In the genomic region with DNA sequence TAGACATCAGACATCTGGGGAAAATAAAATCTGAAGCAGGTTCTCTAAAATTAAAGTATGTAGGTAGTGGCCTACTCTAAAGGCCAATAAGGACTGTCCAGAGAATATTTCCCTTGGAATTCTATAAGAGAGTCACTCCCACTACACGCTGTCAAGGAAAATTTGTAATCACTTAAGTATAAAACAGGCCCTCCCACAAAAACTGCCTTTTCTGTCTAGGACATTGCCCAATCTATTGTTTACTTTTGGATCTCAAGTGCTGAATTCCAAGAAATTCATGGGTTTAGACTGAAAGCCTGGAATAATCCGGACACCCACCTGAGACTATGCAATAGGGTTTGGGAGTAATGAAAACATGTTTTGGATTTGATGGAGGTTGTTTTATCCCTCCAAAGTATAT, we compare ENCODE assay signal across 16 cellular contexts. TPM values are rescaled to one million over a fixed set of nuclear protein-coding genes. Genes with fewer than 3 reads are reported as not detected.
A peak's percentile ranks its signal among the peaks of the same experiment; 100 is the strongest.
DNase-seq lines count a peak whose midpoint lies in the region; ATAC-seq and TF ChIP-seq lines count a peak whose summit lies in the region.
"Had no signal": no experiment of that assay in that cellular context is flagged by ENCODE, and none has a peak within 500 bp of the region (broad histone marks: within the 10 kb centered on the region; RNA-seq: fewer than 3 reads in every experiment).

No MANE protein-coding gene starts in this region.

- peak; percentile 31 for DNase-seq in AG10803 (ENCODE audit: low read depth)
- DNase-seq in IMR-90, result peak; percentile 37
- peak; percentile 42 for DNase-seq in epithelial cell of esophagus (ENCODE audit: low read depth)
- DNase-seq in mesothelial cell of epicardium (ENCODE audit: low spot score in 2 of 2, unreplicated experiment in 2 of 2), result no peak
- no peak for DNase-seq in A673 (ENCODE audit: low spot score)
- no peak for DNase-seq in activated CD4-positive, alpha-beta T cell treated with anti-CD3 and anti-CD28 coated beads for 1 hour
- no peak for DNase-seq in midbrain (lab: John Stamatoyannopoulos, UW)
- no peak for DNase-seq in NCI-H1105 (lab: John Stamatoyannopoulos, UW)
- DNase-seq: activated naive CD8-positive, alpha-beta T cell treated with anti-CD3 and anti-CD28 coated beads, Interleukin-2, amount 50 U/mL, for 24 hours; esophagus squamous epithelium; kidney; NCI-H2029; NCI-H524; stimulated activated CD4-positive, alpha-beta T cell treated with anti-CD3 and anti-CD28 coated beads, Interleukin-15, amount 100 ng/mL, for 24 hours; stimulated activated naive B cell treated with anti-CD40 and anti-IgM and Interleukin-4, amounts not matched to agents 10 μg/mL and 1 μg/mL and 100 μg/mL, for 72 hours; T-helper 2 cell had no signal

- H3K36me3 Mint-ChIP-seq in mesothelial cell of epicardium, result no peaks in the 10 kb centered on the region

- no peak for TF ChIP-seq POLR2A in IMR-90 (IDR thresholded peaks at IDR 0.05; ENCODE audit: low read depth, low read length)

- no peak overlapping the region for H2AK5ac ChIP-seq in IMR-90 (ENCODE audit: low read depth, low read length)

- H3K4me3 ChIP-seq in AG10803 (ENCODE audit: low read length), result no peak overlapping the region
- H3K4me3 ChIP-seq in IMR-90 (ENCODE audit: insufficient read depth, low read depth, low read length), result no peak overlapping the region
- H3K4me3 ChIP-seq in epithelial cell of esophagus (ENCODE audit: low read length), result no peak overlapping the region
- no peak overlapping the region for H3K4me3 ChIP-seq in A673 (ENCODE audit: low read depth, low read length, poor library complexity, severe bottlenecking)
- H3K4me3 ChIP-seq: esophagus squamous epithelium had no signal

- dilution Hi-C loops in IMR-90 (cut with HindIII; ENCODE audit: low sequenced_read_pairs, unreplicated experiment), result no loop called here

- H4K5ac ChIP-seq in IMR-90 (ENCODE audit: low read depth, low read length), result no peak overlapping the region

- TF ChIP-seq RAD21 in IMR-90 (IDR thresholded peaks at IDR 0.05; ENCODE audit: low read length), result no peak

- no peak overlapping the region for H4K8ac ChIP-seq in IMR-90 (ENCODE audit: low read depth in 2 of 2, low read length in 2 of 2)

- H3K36me3 ChIP-seq in IMR-90 (ENCODE audit: control insufficient read depth, insufficient read depth, low read length), result no peaks in the 10 kb centered on the region
- no peaks in the 10 kb centered on the region for H3K36me3 ChIP-seq in A673 (ENCODE audit: insufficient read depth, low read length, poor library complexity, severe bottlenecking)
- H3K36me3 ChIP-seq: esophagus squamous epithelium had no signal

- H4K91ac ChIP-seq in IMR-90 (ENCODE audit: insufficient read depth, low read depth, low read length), result no peak overlapping the region

- TF ChIP-seq CTCF in AG10803 (conservative IDR thresholded peaks at IDR 0.05; ENCODE audit: low read length) (no peak), IMR-90 (conservative IDR thresholded peaks at IDR 0.05; ENCODE audit: low read depth, low read length) (no peak), epithelial cell of esophagus (IDR thresholded peaks at IDR 0.05; ENCODE audit: insufficient read depth, low read depth, low read length, missing control alignments) (no peak), mesothelial cell of epicardium (IDR thresholded peaks at IDR 0.05; ENCODE audit: unreplicated experiment) (no peak), A673 (conservative IDR thresholded peaks at IDR 0.05; ENCODE audit: low read depth, low read length) (no peak)

- no peak overlapping the region for H2BK5ac ChIP-seq in IMR-90 (ENCODE audit: low read depth, low read length, poor library complexity, severe bottlenecking)

- no peak overlapping the region for H2BK120ac ChIP-seq in IMR-90 (ENCODE audit: low read depth, low read length)

- no peak overlapping the region for H3K4ac ChIP-seq in IMR-90 (ENCODE audit: low read depth, low read length)

- no peak overlapping the region for H3K4me2 ChIP-seq in IMR-90 (ENCODE audit: low read depth, low read length)

- H3K4me1 ChIP-seq in IMR-90 (ENCODE audit: control insufficient read depth, insufficient read depth, low read length), result peaks cover 9% of the 10 kb centered on the region
- H3K4me1 ChIP-seq in A673 (ENCODE audit: insufficient read depth, low read length, poor library complexity, severe bottlenecking), result peaks cover 8% of the 10 kb centered on the region

- no peak overlapping the region for H3K4me3 Mint-ChIP-seq in mesothelial cell of epicardium
- H3K4me3 Mint-ChIP-seq: activated naive CD8-positive, alpha-beta T cell treated with anti-CD3 and anti-CD28 coated beads, Interleukin-2, amount 50 U/mL, for 24 hours had no signal

- H3K27ac ChIP-seq in IMR-90 (ENCODE audit: insufficient read depth, low read length) (no peak overlapping the region), A673 (ENCODE audit: low read depth, low read length, poor library complexity, severe bottlenecking) (no peak overlapping the region)

- CTCF ChIA-PET in IMR-90 (lab: Yijun Ruan, JAX), result no interaction called here
- CTCF ChIA-PET in A673 (lab: Charles Lee), result no interaction called here

- H3K27me3 ChIP-seq in IMR-90 (ENCODE audit: control insufficient read depth, insufficient read depth, low read length), result no peaks in the 10 kb centered on the region
- no peaks in the 10 kb centered on the region for H3K27me3 ChIP-seq in A673 (replicated peaks; ENCODE audit: insufficient read depth, low read depth, low read length, poor library complexity)
- H3K27me3 ChIP-seq: esophagus squamous epithelium had no signal

- no peaks in the 10 kb centered on the region for H3K27me3 Mint-ChIP-seq in mesothelial cell of epicardium (ENCODE audit: low read depth)
- H3K27me3 Mint-ChIP-seq: activated naive CD8-positive, alpha-beta T cell treated with anti-CD3 and anti-CD28 coated beads, Interleukin-2, amount 50 U/mL, for 24 hours; stimulated activated naive B cell treated with anti-CD40 and anti-IgM and Interleukin-4, amounts not matched to agents 10 μg/mL and 1 μg/mL and 100 μg/mL, for 72 hours had no signal

- intact Hi-C loops in IMR-90 (cut with micrococcal nuclease), result no loop called here
- intact Hi-C loops in A673 (cut with micrococcal nuclease; ENCODE audit: unreplicated experiment), result no loop called here

- no peaks in the 10 kb centered on the region for H3K9me3 Mint-ChIP-seq in mesothelial cell of epicardium
- H3K9me3 Mint-ChIP-seq: activated naive CD8-positive, alpha-beta T cell treated with anti-CD3 and anti-CD28 coated beads, Interleukin-2, amount 50 U/mL, for 24 hours; stimulated activated naive B cell treated with anti-CD40 and anti-IgM and Interleukin-4, amounts not matched to agents 10 μg/mL and 1 μg/mL and 100 μg/mL, for 72 hours had no signal

- H3K79me1 ChIP-seq in IMR-90 (ENCODE audit: low read depth in 1 of 2, low read length in 2 of 2), result peaks cover 12 to 18% of the 10 kb centered on the region in 2 experiments

- no peak for ATAC-seq in IMR-90 (ENCODE audit: low read depth)
- ATAC-seq: activated naive CD8-positive, alpha-beta T cell treated with anti-CD3 and anti-CD28 coated beads, Interleukin-2, amount 50 U/mL, for 24 hours had no signal

- H2AK9ac ChIP-seq in IMR-90 (replicated peaks; ENCODE audit: low read depth, low read length, poor library complexity), result no peak overlapping the region

- peak overlapping the region; percentile 28 for H3K27ac Mint-ChIP-seq in mesothelial cell of epicardium
- H3K27ac Mint-ChIP-seq: activated naive CD8-positive, alpha-beta T cell treated with anti-CD3 and anti-CD28 coated beads, Interleukin-2, amount 50 U/mL, for 24 hours; stimulated activated naive B cell treated with anti-CD40 and anti-IgM and Interleukin-4, amounts not matched to agents 10 μg/mL and 1 μg/mL and 100 μg/mL, for 72 hours had no signal

- H3K4me1 Mint-ChIP-seq in mesothelial cell of epicardium, result peaks cover 27% of the 10 kb centered on the region

- no peak overlapping the region for H3K18ac ChIP-seq in IMR-90 (ENCODE audit: low read depth, low read length)

- H3K9me1 ChIP-seq in IMR-90 (ENCODE audit: insufficient read depth, low read length), result 0 out of 2 replicates have a peak, but pooled peaks cover 8% of the 10 kb centered on the region

- POLR2A ChIA-PET in IMR-90 (lab: Charles Lee; ENCODE audit: unreplicated experiment) (no interaction called here), A673 (lab: Charles Lee; ENCODE audit: low non-redundant PET) (no interaction called here)

- H3K56ac ChIP-seq in IMR-90 (ENCODE audit: extremely low read depth, insufficient read depth, low read length), result no peak overlapping the region

- WGBS in IMR-90 (ENCODE audit: extremely low coverage in 2 of 2, insufficient read length in 1 of 2), 2 experiments, result no CpG with 5 or more reads among the region's 2 CpGs

- no peak overlapping the region for H3K14ac ChIP-seq in IMR-90 (replicated peaks; ENCODE audit: low read depth, low read length)

- in situ Hi-C loops in IMR-90 (cut with MboI; ENCODE audit: low sequenced_read_pairs), result no loop called here

- no peaks in the 10 kb centered on the region for H4K20me1 ChIP-seq in IMR-90 (ENCODE audit: insufficient read depth, low read length)

- no peaks in the 10 kb centered on the region for H3K9me3 ChIP-seq in IMR-90 (ENCODE audit: control insufficient read depth, insufficient read depth, low read length)
- no peaks in the 10 kb centered on the region for H3K9me3 ChIP-seq in A673 (ENCODE audit: low read depth, low read length, poor library complexity, severe bottlenecking)
- H3K9me3 ChIP-seq: esophagus squamous epithelium had no signal

- H2AFZ ChIP-seq in IMR-90 (replicated peaks; ENCODE audit: low read length, poor library complexity), result no peak overlapping the region

- no TSS peak for BruUV-seq in IMR-90 (replicated peaks; lab: Mats Ljungman, UMichigan)
- BruUV-seq in A673 (replicated peaks; lab: Mats Ljungman, UMichigan), result no TSS peak

- H3K9ac ChIP-seq in IMR-90 (ENCODE audit: low read depth, low read length), result no peak overlapping the region

- no peak overlapping the region for H2BK20ac ChIP-seq in IMR-90 (ENCODE audit: low read depth, low read length)

- no peak overlapping the region for H2BK15ac ChIP-seq in IMR-90 (ENCODE audit: low read depth, low read length)

- H3K23ac ChIP-seq in IMR-90 (ENCODE audit: low read depth, low read length), result no peak overlapping the region

TF ChIP-seq in IMR-90, 13 proteins besides CTCF, POLR2A, EP300 and RAD21 (continues in another document):
- TF ChIP-seq CEBPB (IDR thresholded peaks at IDR 0.05; ENCODE audit: low read depth, low read length) (peak; percentile 61), NFE2L2 (IDR thresholded peaks at IDR 0.05; ENCODE audit: low read depth, low read length) (no peak)

RNA-seq across cellular contexts. Expression of gene SRBD1, which starts 1.7 kb away (rescaled TPM):
- total RNA-seq in IMR-90 (2012; rRNA removed), result 14.7 and 20.6 TPM in 2 replicates
- polyA plus RNA-seq in IMR-90 (2012; rRNA removed), result 2.9 and 3.5 TPM in 2 replicates
- polyA plus RNA-seq in IMR-90 (2012; cell fraction: cytosol; rRNA removed), result 0.44 and 0.71 TPM in 2 replicates
- polyA plus RNA-seq in IMR-90 (2012; cell fraction: nucleus; rRNA removed; ENCODE audit: low replicate concordance), result 0.44 and 2.1 TPM in 2 replicates
- 16.2 to 22.6 TPM (median 19.3 TPM) in 3 replicates for total RNA-seq in mesothelial cell of epicardium
- total RNA-seq in A673 (2021), result 16.7 and 21.9 TPM in 2 replicates

RNA-seq across cellular contexts. Expression of gene PRKCE, which starts 38.7 kb away (rescaled TPM):
- 13.3 and 32.4 TPM in 2 replicates for total RNA-seq in IMR-90 (2012; rRNA removed)
- polyA plus RNA-seq in IMR-90 (2012; rRNA removed), result 8.1 TPM in 2 replicates
- 4.3 and 5.8 TPM in 2 replicates for polyA plus RNA-seq in IMR-90 (2012; cell fraction: cytosol; rRNA removed)
- polyA plus RNA-seq in IMR-90 (2012; cell fraction: nucleus; rRNA removed; ENCODE audit: low replicate concordance), result 4.3 and 9.3 TPM in 2 replicates
- 18.1 to 18.5 TPM (median 18.4 TPM) in 3 replicates for total RNA-seq in mesothelial cell of epicardium
- total RNA-seq in A673 (2021), result 1.7 and 2.4 TPM in 2 replicates

Comparison
In these comparisons a context has a peak if more than half of its experiments do, and no peak if none do; other contexts are left out.
1. DNase-seq: peak in AG10803 (single experiment), IMR-90 (single experiment) and epithelial cell of esophagus (single experiment); none in mesothelial cell of epicardium (0 of 2), A673 (single experiment), activated CD4-positive, alpha-beta T cell treated with anti-CD3 and anti-CD28 coated beads for 1 hour (single experiment), midbrain (single experiment) and NCI-H1105 (single experiment).